In the genomic region with DNA sequence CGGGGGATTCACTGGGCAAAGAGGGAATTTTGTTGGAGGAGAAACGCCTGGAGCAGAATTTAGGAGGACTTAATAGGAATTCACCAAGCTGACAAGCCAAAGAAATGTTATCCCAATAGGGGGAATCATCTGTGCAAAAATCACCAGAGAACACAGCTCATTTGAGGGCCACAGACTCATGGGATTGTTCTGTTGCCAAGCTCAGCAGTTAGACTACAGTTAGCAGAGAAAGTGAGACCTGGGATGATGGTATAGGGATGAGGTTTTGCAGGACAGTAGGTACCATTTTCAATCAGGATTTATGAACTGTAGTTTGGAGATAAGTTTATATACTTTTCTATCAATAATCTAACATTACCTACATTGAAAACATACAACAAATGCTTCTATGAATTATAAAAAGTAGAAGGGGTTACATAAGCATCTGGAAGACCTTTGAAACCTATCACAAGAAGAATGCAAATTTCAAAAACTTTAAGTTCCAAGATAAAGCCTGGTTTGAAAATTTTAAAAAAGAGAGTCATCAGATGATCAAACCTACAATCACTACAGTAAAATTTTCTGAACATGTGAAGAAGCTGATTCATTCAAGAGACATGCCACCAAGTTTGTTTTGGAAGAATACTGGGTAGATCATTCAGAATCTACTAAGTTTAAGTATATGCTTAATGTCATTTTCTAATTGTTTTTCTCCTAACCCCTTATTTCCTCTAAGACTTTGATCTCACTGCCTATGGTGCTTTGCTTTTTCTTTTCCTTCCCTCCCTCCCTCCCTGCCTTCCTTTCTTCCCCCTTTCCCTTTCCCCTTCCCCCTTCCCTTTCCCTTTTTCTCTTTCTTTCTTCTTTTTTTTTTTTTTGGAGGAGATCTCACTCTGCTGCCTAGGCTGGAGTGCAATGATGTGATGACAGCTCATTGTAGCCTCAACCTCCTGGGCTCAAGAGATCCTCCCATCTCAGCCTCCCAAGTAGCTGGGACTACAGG, we compare ENCODE assay signal across 15 cellular contexts.
DNase-seq lines count a peak whose midpoint lies in the region; ATAC-seq, FAIRE-seq and TF ChIP-seq lines count a peak whose summit lies in the region.
"Had no signal": no experiment of that assay in that cellular context is flagged by ENCODE, and none has a peak within 500 bp of the region (broad histone marks: within the 10 kb centered on the region; RNA-seq: fewer than 3 reads in every experiment).

No MANE protein-coding gene starts in this region.

- in situ Hi-C loops in mammary epithelial cell (cut with MboI; ENCODE audit: low sequenced_read_pairs in 2 of 2): no loop called here

- dilution Hi-C loops in mammary epithelial cell (cut with HindIII; ENCODE audit: low sequenced_read_pairs): no loop called here

- peak in 1 of 2 experiments; percentile 14 for DNase-seq in A549 (ENCODE audit: low read depth in 1 of 2, low spot score in 1 of 2)
- peak; percentile 71 for DNase-seq in HS-5 (ENCODE audit: low read depth)
- peak; percentile 50 for DNase-seq in mammary epithelial cell
- peak; percentile 69 for DNase-seq in kidney tubule cell (ENCODE audit: low spot score)
- no peak for DNase-seq in NCI-H1417 (lab: John Stamatoyannopoulos, UW)
- DNase-seq in globus pallidus (ENCODE audit: low spot score): no peak
- DNase-seq in left colon: no peak
- DNase-seq: activated CD4-positive, alpha-beta T cell treated with anti-CD3 and anti-CD28 coated beads, Interleukin-2, amount 10 ng/mL, durations not matched to agents 7 days and 5 days; activated naive CD4-positive, alpha-beta T cell; dermis blood vessel endothelial cell; hippocampal formation; midbrain; NCI-H1092 treated with DMSO at 0.1 percent for 48 hours; NCI-H748 treated with DMSO at 0.1 percent for 48 hours had no signal

- peak overlapping the region; percentile 95 to 99 for H3K27ac ChIP-seq in A549
- peak overlapping the region; percentile 85 for H3K27ac ChIP-seq in mammary epithelial cell (ENCODE audit: insufficient read depth, low read depth, low read length)

- intact Hi-C loops in mammary epithelial cell (cut with micrococcal nuclease) (loop anchor here (2.0 kb wide), 1 partner anchor 81 kb away; a partner anchor contains a TSS), left colon (cut with DNase I, micrococcal nuclease) (no loop called here)

- no peak for TF ChIP-seq POLR2A in A549 (IDR thresholded peaks at IDR 0.05; ENCODE audit: low read length)

- WGBS in A549 (ENCODE audit: missing lambda C conversion rate): 85% methylated on average over 2 of the region's 2 CpGs
- WGBS in mammary epithelial cell (ENCODE audit: low coverage, missing lambda C conversion rate): 96% methylated on average over 2 of the region's 2 CpGs

- H3K4me2 ChIP-seq in A549 (peak overlapping the region; percentile 63), mammary epithelial cell (ENCODE audit: insufficient read depth, low read depth, low read length) (peak overlapping the region; percentile 41)

- no peak for FAIRE-seq in A549 (lab: Jason Lieb, UNC)

- H3K27me3 ChIP-seq in mammary epithelial cell (ENCODE audit: insufficient read depth, low read length): no peaks in the 10 kb centered on the region

- no peak for TF ChIP-seq EP300 in A549 (IDR thresholded peaks at IDR 0.05)

- no TSS peak for BruUV-seq in mammary epithelial cell (replicated peaks; lab: Mats Ljungman, UMichigan)

- no peak overlapping the region for H3K4me3 ChIP-seq in A549
- H3K4me3 ChIP-seq in mammary epithelial cell (replicated peaks in 1 of 3; ENCODE audit: insufficient read depth in 1 of 3, low read depth in 2 of 3, low read length in 3 of 3): no peak overlapping the region

- no peak overlapping the region for H2AFZ ChIP-seq in mammary epithelial cell (ENCODE audit: low read depth, low read length)

- no peaks in the 10 kb centered on the region for H4K20me1 ChIP-seq in mammary epithelial cell (ENCODE audit: insufficient read depth, low read length)

- no peak overlapping the region for H3K9ac ChIP-seq in mammary epithelial cell (ENCODE audit: insufficient read depth, low read length)

- TF ChIP-seq RAD21 in A549 (conservative IDR thresholded peaks at IDR 0.05 in 1 of 2, IDR thresholded peaks at IDR 0.05 in 1 of 2): no peak

- ATAC-seq in A549 (peak in 1 of 2 experiments; percentile 31; a peak in 2 of 6 replicates), left colon (no peak), GM19328 (IDR thresholded peaks at IDR 0.05; ENCODE audit: unreplicated experiment) (no peak)

- no peaks in the 10 kb centered on the region for H3K36me3 ChIP-seq in mammary epithelial cell (ENCODE audit: insufficient read depth, low read length)

- CTCF ChIA-PET in A549 (lab: Yijun Ruan, JAX) (interaction anchor here (1.4 kb wide), 1 partner anchor 73 kb away, joined by 6 read pairs; no protein-coding TSS in a partner anchor), mammary epithelial cell (lab: Charles Lee; ENCODE audit: low non-redundant PET) (no interaction called here)

- no peak for TF ChIP-seq CTCF in A549 (IDR thresholded peaks at IDR 0.05)
- no peak for TF ChIP-seq CTCF in mammary epithelial cell (conservative IDR thresholded peaks at IDR 0.05 in 1 of 2, IDR thresholded peaks at IDR 0.05 in 1 of 2; ENCODE audit: extremely low read depth in 1 of 2, insufficient read depth in 1 of 2, low read depth in 1 of 2, low read length in 2 of 2)

- no peaks in the 10 kb centered on the region for H3K9me3 ChIP-seq in A549
- H3K9me3 ChIP-seq in mammary epithelial cell (replicated peaks; ENCODE audit: insufficient read depth, low read length): no peaks in the 10 kb centered on the region

- POLR2A ChIA-PET in A549 (lab: Yijun Ruan, JAX): interaction anchor here (1.3 to 1.6 kb wide), 2 partner anchors 40 to 81 kb away, joined by 3 to 5 read pairs; no protein-coding TSS in a partner anchor

- peaks cover 68% of the 10 kb centered on the region for H3K79me2 ChIP-seq in mammary epithelial cell (ENCODE audit: insufficient read depth, low read length)

- peaks cover 53% of the 10 kb centered on the region for H3K4me1 ChIP-seq in A549
- H3K4me1 ChIP-seq in mammary epithelial cell (ENCODE audit: insufficient read depth, low read length): peaks cover 27% of the 10 kb centered on the region

TF ChIP-seq in A549, 52 proteins besides CTCF, POLR2A, EP300 and RAD21:
- TF ChIP-seq RCOR1 (IDR thresholded peaks at IDR 0.05; ENCODE audit: low read depth, low read length) (no peak), FOSL2 (IDR thresholded peaks at IDR 0.05) (peak; percentile 50), FOSL2 (CRISPR knock-in tag; IDR thresholded peaks at IDR 0.05) (peak; percentile 61), JUNB (IDR thresholded peaks at IDR 0.05) (peak; percentile 65)

Comparison
In these comparisons a context has a peak if more than half of its experiments do, and no peak if none do; other contexts are left out.
1. DNase-seq: peak in HS-5 (single experiment), mammary epithelial cell (single experiment) and kidney tubule cell (single experiment); none in NCI-H1417 (0 of 3), globus pallidus (single experiment) and left colon (0 of 2).